Comparison of ENCODE assay signal across 19 cellular contexts in genomic region chr1:43312638-43313515, GRCh38. TPM values are rescaled to one million over a fixed set of nuclear protein-coding genes. Genes with fewer than 3 reads are reported as not detected.
"Had no signal": no experiment of that assay in that cellular context is flagged by ENCODE, and none has a peak within 500 bp of the region (broad histone marks: within the 10 kb centered on the region; RNA-seq: fewer than 3 reads in every experiment).

No MANE protein-coding gene starts in this region.

- H3K9me3 ChIP-seq: colonic mucosa, esophagus squamous epithelium, SJCRH30, transverse colon had no signal

- H3K36me3 Mint-ChIP-seq: stimulated activated effector memory CD8-positive, alpha-beta T cell treated with anti-CD3 and anti-CD28 coated beads, Interleukin-12 subunit alpha, Interleukin-12 subunit beta, amount 100 ng/mL, for 72 hours had no signal

- ATAC-seq: stimulated activated effector memory CD8-positive, alpha-beta T cell treated with anti-CD3 and anti-CD28 coated beads, Interleukin-12 subunit alpha, Interleukin-12 subunit beta, amount 100 ng/mL, for 72 hours had no signal

- H3K4me1 ChIP-seq: colonic mucosa, esophagus squamous epithelium, SJCRH30 had no signal

- H3K27ac Mint-ChIP-seq: activated naive CD4-positive, alpha-beta T cell treated with anti-CD3 and anti-CD28 coated beads for 36 hours; nephron; stimulated activated effector memory CD8-positive, alpha-beta T cell treated with anti-CD3 and anti-CD28 coated beads, Interleukin-12 subunit alpha, Interleukin-12 subunit beta, amount 100 ng/mL, for 72 hours had no signal

- H3K9me3 Mint-ChIP-seq: activated naive CD4-positive, alpha-beta T cell treated with anti-CD3 and anti-CD28 coated beads for 36 hours; nephron; stimulated activated effector memory CD8-positive, alpha-beta T cell treated with anti-CD3 and anti-CD28 coated beads, Interleukin-12 subunit alpha, Interleukin-12 subunit beta, amount 100 ng/mL, for 72 hours had no signal

- H3K36me3 ChIP-seq: colonic mucosa, SJCRH30, transverse colon had no signal

- H3K4me3 Mint-ChIP-seq: activated naive CD4-positive, alpha-beta T cell treated with anti-CD3 and anti-CD28 coated beads for 36 hours; nephron; stimulated activated effector memory CD8-positive, alpha-beta T cell treated with anti-CD3 and anti-CD28 coated beads, Interleukin-12 subunit alpha, Interleukin-12 subunit beta, amount 100 ng/mL, for 72 hours had no signal

- DNase-seq: activated CD4-positive, alpha-beta T cell treated with anti-CD3 and anti-CD28 coated beads, Interleukin-2, amount 50 U/mL, for 1 hour; activated CD8-positive, alpha-beta memory T cell treated with anti-CD3 and anti-CD28 coated beads for 24 hours; activated naive CD4-positive, alpha-beta T cell treated with anti-CD3 and anti-CD28 coated beads for 36 hours; caudate nucleus; esophagus squamous epithelium; SJCRH30; stimulated activated CD4-positive, alpha-beta T cell treated with anti-CD3 and anti-CD28 coated beads, Interleukin-12 subunit alpha, Interleukin-12 subunit beta, amount 100 ng/mL, for 4 hours; stimulated activated CD4-positive, alpha-beta T cell treated with anti-CD3 and anti-CD28 coated beads, Interleukin-2, amount 100 ng/mL, for 24 hours; substantia nigra; SW 1271 had no signal

- H3K4me3 ChIP-seq: colonic mucosa, esophagus squamous epithelium, SJCRH30, transverse colon had no signal

- H3K27me3 ChIP-seq: colonic mucosa, esophagus squamous epithelium, transverse colon had no signal

- H3K4me1 Mint-ChIP-seq: nephron had no signal

- H3K27ac ChIP-seq: colonic mucosa, esophagus squamous epithelium, SJCRH30, transverse colon had no signal

RNA-seq across cellular contexts. Expression of gene TIE1, which starts 12.1 kb away (rescaled TPM):
- total RNA-seq: activated naive CD4-positive, alpha-beta T cell treated with anti-CD3 and anti-CD28 coated beads for 36 hours; osteoblast had no signal

RNA-seq across cellular contexts. Expression of gene MPL, which starts 24.7 kb away (rescaled TPM):
- total RNA-seq: activated naive CD4-positive, alpha-beta T cell treated with anti-CD3 and anti-CD28 coated beads for 36 hours; esophagus squamous epithelium; fibroblast of villous mesenchyme; kidney epithelial cell; osteoblast; pulmonary artery endothelial cell; SJCRH30; T-helper 2 cell treated with Interferon-gamma antibody and Interleukin-4, amounts not matched to agents 100 ng/mL and 5 ng/mL, for 36 hours had no signal

RNA-seq across cellular contexts. Expression of gene C1orf210, which starts 27.5 kb away (rescaled TPM):
- total RNA-seq: activated naive CD4-positive, alpha-beta T cell treated with anti-CD3 and anti-CD28 coated beads for 36 hours; fibroblast of villous mesenchyme; osteoblast; pulmonary artery endothelial cell; SJCRH30; T-helper 2 cell treated with Interferon-gamma antibody and Interleukin-4, amounts not matched to agents 100 ng/mL and 5 ng/mL, for 36 hours had no signal

RNA-seq across cellular contexts. Expression of gene TMEM125, which starts 43.1 kb away (rescaled TPM):
- total RNA-seq: osteoblast; pulmonary artery endothelial cell; SJCRH30; T-helper 2 cell treated with Interferon-gamma antibody and Interleukin-4, amounts not matched to agents 100 ng/mL and 5 ng/mL, for 36 hours had no signal
